11 cellular contexts compared by ENCODE assay signal in genomic region chr11:73312806-73313403, GRCh38. TPM values are rescaled to one million over a fixed set of nuclear protein-coding genes. Genes with fewer than 3 reads are reported as not detected.
DNase-seq lines count a peak whose midpoint lies in the region; ATAC-seq and TF ChIP-seq lines count a peak whose summit lies in the region.
"Had no signal": no experiment of that assay in that cellular context is flagged by ENCODE, and none has a peak within 500 bp of the region (broad histone marks: within the 10 kb centered on the region; RNA-seq: fewer than 3 reads in every experiment).

No MANE protein-coding gene starts in this region.

- ATAC-seq in SK-N-SH treated with all-trans-retinoic acid at 6 μM for 48 hours (peak; percentile 14), GM18907 (IDR thresholded peaks at IDR 0.05; ENCODE audit: unreplicated experiment) (no peak)

- H3K4me3 ChIP-seq in foreskin fibroblast (ENCODE audit: low read depth in 1 of 2, low read length in 2 of 2), result peak overlapping the region; percentile 85 to 88

- TF ChIP-seq CTCF in foreskin fibroblast (IDR thresholded peaks at IDR 0.05; ENCODE audit: low read depth, low read length) (no peak), GM20000 (IDR thresholded peaks at IDR 0.05; ENCODE audit: extremely low read depth, missing control alignments) (no peak)

- peak; percentile 67 for DNase-seq in AG20443 (ENCODE audit: low spot score)
- DNase-seq in foreskin fibroblast, result peak; percentile 70 to 90
- DNase-seq in renal cortical epithelial cell (ENCODE audit: low read depth), result peak; percentile 48
- no peak for DNase-seq in HK-2 (ENCODE audit: unreplicated experiment)
- DNase-seq in NCI-H345 treated with DMSO at 0.1 percent for 48 hours (lab: John Stamatoyannopoulos, UW; ENCODE audit: unreplicated experiment), result no peak
- no peak for DNase-seq in GM20000 (ENCODE audit: low spot score)
- DNase-seq: activated B cell treated with CpG ODN at 0.5 μM for 24 hours, DMS53 had no signal

TF ChIP-seq in SK-N-SH treated with all-trans-retinoic acid at 6 μM for 48 hours, 23 proteins besides CTCF, POLR2A, EP300 and RAD21:
- TF ChIP-seq ZFP30 (CRISPR knock-in tag; IDR thresholded peaks at IDR 0.05) (no peak), GLIS3 (CRISPR knock-in tag; IDR thresholded peaks at IDR 0.05) (no peak), TCF4 (CRISPR knock-in tag; IDR thresholded peaks at IDR 0.05; ENCODE audit: borderline replicate concordance) (peak; percentile 60; the same call in 1 of the 2 replicates)

RNA-seq across cellular contexts. Expression of gene ARHGEF17, which starts 4.8 kb away (rescaled TPM):
- total RNA-seq in renal cortical epithelial cell, result 13.7 and 67.5 TPM in 2 replicates

RNA-seq across cellular contexts. Expression of gene P2RY6, which starts 40.8 kb away (rescaled TPM):
- total RNA-seq in renal cortical epithelial cell, result 3.6 and 10.9 TPM in 2 replicates
- total RNA-seq: NCI-H460 had no signal

Comparison
In these comparisons a context has a peak if more than half of its experiments do, and no peak if none do; other contexts are left out.
1. DNase-seq: peak in AG20443 (single experiment), foreskin fibroblast (2 of 2) and renal cortical epithelial cell (single experiment); none in HK-2 (single experiment), NCI-H345 treated with DMSO at 0.1 percent for 48 hours (single experiment) and GM20000 (single experiment).